31 cellular contexts compared by ENCODE assay signal in the genomic region with DNA sequence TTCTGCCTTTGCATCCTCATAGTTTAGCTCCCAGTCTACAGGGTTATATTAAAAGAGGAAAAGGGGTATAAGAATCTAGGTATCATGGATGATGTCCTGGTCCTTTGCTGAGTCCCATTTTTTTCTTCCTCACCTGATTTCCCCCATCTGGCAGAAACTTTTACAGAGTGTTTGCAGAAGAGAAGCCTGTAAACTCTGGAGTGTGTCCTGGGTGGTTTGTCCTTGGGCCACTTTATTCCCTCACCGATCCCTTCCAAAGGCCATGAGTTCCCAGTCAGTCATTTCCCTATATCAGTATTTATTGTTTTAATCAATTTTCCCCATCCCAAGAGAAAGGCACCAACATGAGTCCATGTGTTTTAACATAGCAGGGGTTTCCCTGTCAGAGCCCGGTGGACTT.
"Had no signal": no experiment of that assay in that cellular context is flagged by ENCODE, and none has a peak within 500 bp of the region (broad histone marks: within the 10 kb centered on the region; RNA-seq: fewer than 3 reads in every experiment).

No MANE protein-coding gene starts in this region.

- H3K27me3 ChIP-seq: adrenal gland, body of pancreas, brain microvascular endothelial cell, breast epithelium had no signal

- H3K36me3 ChIP-seq: adrenal gland, brain microvascular endothelial cell, breast epithelium had no signal

- ATAC-seq: activated CD8-positive, alpha-beta T cell treated with anti-CD3 and anti-CD28 coated beads for 36 hours; activated naive CD4-positive, alpha-beta T cell treated with anti-CD3 and anti-CD28 coated beads, Interleukin-2, amount 50 U/mL, for 72 hours; activated T-cell treated with anti-CD3 and anti-CD28 coated beads, Interleukin-2, amount 50 U/mL, for 4 hours; activated T-cell treated with anti-CD3 and anti-CD28 coated beads, Interleukin-2, amount 50 U/mL, for 72 hours; activated T-helper 17 cell treated with anti-CD3 and anti-CD28 coated beads, Interleukin-2, amount 50 U/mL, for 72 hours; body of pancreas; T-cell had no signal

- H3K4me3 ChIP-seq: adrenal gland, body of pancreas, breast epithelium had no signal

- DNase-seq: activated B cell treated with CpG ODN at 0.5 μM for 24 hours; activated CD4-positive, alpha-beta T cell treated with anti-CD3 and anti-CD28 coated beads for 4 hours; activated CD4-positive, alpha-beta T cell treated with anti-CD3 and anti-CD28 coated beads, Interleukin-2, amount 10 ng/mL, durations not matched to agents 24 days and 14 days; activated CD4-positive, alpha-beta T cell treated with anti-CD3 and anti-CD28 coated beads, Interleukin-2, amount 50 U/mL, for 1 hour; activated CD4-positive, alpha-beta T cell treated with anti-CD3 and anti-CD28 coated beads, Interleukin-2, amount 50 U/mL, for 4 hours; activated CD4-positive, CD25-positive, alpha-beta regulatory T cell treated with anti-CD3 and anti-CD28 coated beads, Interleukin-2, amount 50 U/mL, for 72 hours; activated CD8-positive, alpha-beta memory T cell treated with anti-CD3 and anti-CD28 coated beads, Interleukin-2, amount 50 U/mL, for 4 hours; activated CD8-positive, alpha-beta T cell treated with anti-CD3 and anti-CD28 coated beads for 36 hours; activated effector memory CD4-positive, alpha-beta T cell treated with anti-CD3 and anti-CD28 coated beads, Interleukin-2, amount 50 U/mL, for 16 hours; activated gamma-delta T cell treated with Interleukin-2 at 50 U/mL for 16 hours; activated naive CD4-positive, alpha-beta T cell; activated naive CD4-positive, alpha-beta T cell treated with anti-CD3 and anti-CD28 coated beads for 36 hours; activated naive CD4-positive, alpha-beta T cell treated with anti-CD3 and anti-CD28 coated beads, Interleukin-2, amount 50 U/mL, for 16 hours; activated naive CD8-positive, alpha-beta T cell treated with anti-CD3 and anti-CD28 coated beads for 36 hours; activated T-cell treated with anti-CD3 and anti-CD28 coated beads for 4 hours; activated T-cell treated with anti-CD3 and anti-CD28 coated beads, Interleukin-2, amount 50 U/mL, for 1 hour; activated T-cell treated with anti-CD3 and anti-CD28 coated beads, Interleukin-2, amount 50 U/mL, for 4 hours; activated T-cell treated with anti-CD3 and anti-CD28 coated beads, Interleukin-2, amount 50 U/mL, for 72 hours; adrenal gland; amniotic stem cell; aorta; body of pancreas; brain microvascular endothelial cell; central memory CD4-positive, alpha-beta T cell; T-cell; T-helper 2 cell; T-helper 9 cell had no signal

- H3K27ac ChIP-seq: adrenal gland, body of pancreas, brain microvascular endothelial cell, breast epithelium, VCaP had no signal

- H3K9me3 ChIP-seq: adrenal gland, body of pancreas, breast epithelium had no signal

- H3K4me1 ChIP-seq: adrenal gland, body of pancreas, breast epithelium had no signal
